Comparison of ENCODE assay signal across 11 cellular contexts in the genomic region with DNA sequence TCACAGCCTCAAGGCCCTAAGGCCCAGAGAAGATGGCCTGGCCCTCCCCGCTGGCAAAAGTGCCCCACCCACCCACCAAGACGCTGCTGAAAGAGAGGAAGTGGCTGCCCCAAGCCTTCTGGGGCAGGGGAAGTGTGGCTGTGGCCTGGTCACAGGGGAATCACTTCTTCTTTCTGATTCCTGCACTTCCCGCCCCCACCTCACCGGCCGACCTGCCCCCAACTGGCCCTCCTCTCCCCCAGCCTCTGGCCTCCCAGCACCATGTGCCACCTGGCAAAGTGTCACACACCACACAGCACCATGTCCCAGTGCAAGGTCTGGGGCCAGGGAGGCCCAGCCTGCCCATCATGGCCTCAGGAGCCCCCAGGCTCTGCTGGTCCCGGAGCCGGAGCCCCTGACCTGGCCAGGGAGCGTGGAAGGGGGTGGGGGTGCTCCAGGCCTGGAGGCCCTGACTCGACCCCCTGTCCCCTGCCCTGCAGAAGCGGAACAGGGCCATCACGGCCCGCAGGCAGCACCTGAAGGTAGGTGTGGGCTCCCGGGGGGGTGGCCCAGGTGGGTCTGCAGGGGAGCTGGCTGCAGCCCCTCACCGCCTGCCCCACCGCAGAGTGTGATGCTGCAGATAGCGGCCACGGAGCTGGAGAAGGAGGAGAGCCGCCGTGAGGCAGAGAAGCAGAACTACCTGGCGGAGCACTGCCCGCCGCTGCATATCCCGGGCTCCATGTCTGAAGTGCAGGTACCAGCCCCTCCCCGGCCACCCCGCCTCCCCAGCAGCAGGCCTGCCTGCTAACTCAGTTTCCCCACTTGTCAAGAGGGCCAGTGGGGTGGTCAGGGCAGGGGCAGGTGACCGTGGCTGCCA. TPM values are rescaled to one million over a fixed set of nuclear protein-coding genes. Genes with fewer than 3 reads are reported as not detected.
A peak's percentile ranks its signal among the peaks of the same experiment; 100 is the strongest.
DNase-seq lines count a peak whose midpoint lies in the region; ATAC-seq lines count a peak whose summit lies in the region.
"Had no signal": no experiment of that assay in that cellular context is flagged by ENCODE, and none has a peak within 500 bp of the region (broad histone marks: within the 10 kb centered on the region; RNA-seq: fewer than 3 reads in every experiment).

No MANE protein-coding gene starts in this region.

- H3K36me3 Mint-ChIP-seq in stimulated activated memory B cell treated with anti-CD40 and anti-IgM and Interleukin-4, amounts not matched to agents 10 μg/mL and 1 μg/mL and 100 μg/mL, for 72 hours = no peaks in the 10 kb centered on the region
- H3K36me3 Mint-ChIP-seq: naive thymus-derived CD8-positive, alpha-beta T cell had no signal

- DNase-seq in NCI-H526 treated with DMSO at 0.1 percent for 48 hours (lab: John Stamatoyannopoulos, UW) (peak; percentile 18), head of caudate nucleus (peak in 28 of 42 donors; percentile 16 to 68 (median 40)), HT-29 (ENCODE audit: low spot score) (no peak), activated gamma-delta T cell treated with Interleukin-2 at 50 U/mL for 16 hours (no peak)
- no peak for DNase-seq in stimulated activated CD4-positive, alpha-beta T cell treated with anti-CD3 and anti-CD28 coated beads, Interleukin-12 subunit alpha, Interleukin-12 subunit beta, amount 100 ng/mL, for 4 hours

- no peaks in the 10 kb centered on the region for H3K9me3 Mint-ChIP-seq in stimulated activated memory B cell treated with anti-CD40 and anti-IgM and Interleukin-4, amounts not matched to agents 10 μg/mL and 1 μg/mL and 100 μg/mL, for 72 hours
- H3K9me3 Mint-ChIP-seq: activated T-helper 2 cell treated with anti-CD3 and anti-CD28 coated beads, Interferon-gamma antibody, Interleukin-2, Interleukin-4, amounts not matched to agents 10 μg/mL and 5 μg/mL and 100 μg/mL, durations not matched to agents 14 hours and 24 hours and 36 hours; naive thymus-derived CD8-positive, alpha-beta T cell had no signal

- H3K4me3 Mint-ChIP-seq in stimulated activated memory B cell treated with anti-CD40 and anti-IgM and Interleukin-4, amounts not matched to agents 10 μg/mL and 1 μg/mL and 100 μg/mL, for 72 hours = peak overlapping the region; percentile 66

- intact Hi-C loops in head of caudate nucleus (cut with DNase I) = no loop called here

- no peaks in the 10 kb centered on the region for H3K27me3 Mint-ChIP-seq in stimulated activated memory B cell treated with anti-CD40 and anti-IgM and Interleukin-4, amounts not matched to agents 10 μg/mL and 1 μg/mL and 100 μg/mL, for 72 hours
- H3K27me3 Mint-ChIP-seq: naive thymus-derived CD8-positive, alpha-beta T cell had no signal

- peak; percentile 47 for ATAC-seq in GM19351 (IDR thresholded peaks at IDR 0.05; ENCODE audit: unreplicated experiment)
- peak; percentile 79 for ATAC-seq in stimulated activated memory B cell treated with anti-CD40 and anti-IgM and Interleukin-4, amounts not matched to agents 10 μg/mL and 1 μg/mL and 100 μg/mL, for 72 hours
- ATAC-seq: naive thymus-derived CD8-positive, alpha-beta T cell; Panc1 had no signal

- H3K27ac Mint-ChIP-seq in stimulated activated memory B cell treated with anti-CD40 and anti-IgM and Interleukin-4, amounts not matched to agents 10 μg/mL and 1 μg/mL and 100 μg/mL, for 72 hours = peak overlapping the region; percentile 86
- H3K27ac Mint-ChIP-seq: activated T-helper 2 cell treated with anti-CD3 and anti-CD28 coated beads, Interferon-gamma antibody, Interleukin-2, Interleukin-4, amounts not matched to agents 10 μg/mL and 5 μg/mL and 100 μg/mL, durations not matched to agents 14 hours and 24 hours and 36 hours had no signal

- peaks cover 55% of the 10 kb centered on the region for H3K4me1 Mint-ChIP-seq in stimulated activated memory B cell treated with anti-CD40 and anti-IgM and Interleukin-4, amounts not matched to agents 10 μg/mL and 1 μg/mL and 100 μg/mL, for 72 hours

RNA-seq across cellular contexts. Expression of gene TNNI2, which starts 1.4 kb away (rescaled TPM):
- total RNA-seq in HT-29 (2014; rRNA removed; shearing (Covaris generic)) = 4.6 and 17.2 TPM in 2 replicates
- total RNA-seq: epithelial cell of proximal tubule; naive thymus-derived CD8-positive, alpha-beta T cell had no signal

RNA-seq across cellular contexts. Expression of gene SYT8, which starts 5.4 kb away (rescaled TPM):
- 59.9 and 63.4 TPM in 2 replicates for total RNA-seq in HT-29 (2014; rRNA removed; shearing (Covaris generic))
- total RNA-seq: activated T-helper 2 cell treated with anti-CD3 and anti-CD28 coated beads, Interferon-gamma antibody, Interleukin-2, Interleukin-4, amounts not matched to agents 10 μg/mL and 5 μg/mL and 100 μg/mL, durations not matched to agents 14 hours and 24 hours and 36 hours; naive thymus-derived CD8-positive, alpha-beta T cell had no signal

RNA-seq across cellular contexts. Expression of gene LSP1, which starts 12.7 kb away (rescaled TPM):
- 0.05 and 0.60 TPM in 2 replicates for total RNA-seq in HT-29 (2014; rRNA removed; shearing (Covaris generic))
- total RNA-seq: epithelial cell of proximal tubule had no signal

RNA-seq across cellular contexts. Expression of gene PRR33, which starts 51.5 kb away (rescaled TPM):
- not detected in 2 replicates for total RNA-seq in HT-29 (2014; rRNA removed; shearing (Covaris generic))
- total RNA-seq: epithelial cell of proximal tubule; naive thymus-derived CD8-positive, alpha-beta T cell had no signal

Comparison
In these comparisons a context has a peak if more than half of its experiments do, and no peak if none do; other contexts are left out.
1. DNase-seq: peak in NCI-H526 treated with DMSO at 0.1 percent for 48 hours (single experiment) and head of caudate nucleus (28 of 42); none in stimulated activated CD4-positive, alpha-beta T cell treated with anti-CD3 and anti-CD28 coated beads, Interleukin-12 subunit alpha, Interleukin-12 subunit beta, amount 100 ng/mL, for 4 hours (single experiment), HT-29 (single experiment) and activated gamma-delta T cell treated with Interleukin-2 at 50 U/mL for 16 hours (single experiment).